ENCODE assay signal across 3 cellular contexts in genomic region chr19:29439021-29439420, GRCh38.
"Had no signal": no experiment of that assay in that cellular context is flagged by ENCODE, and none has a peak within 500 bp of the region (broad histone marks: within the 10 kb centered on the region; RNA-seq: fewer than 3 reads in every experiment).

No MANE protein-coding gene starts in this region.

- DNase-seq: GDM1, GF-D8 had no signal

- ATAC-seq: GM12878 had no signal

- H3K4me3 ChIP-seq: GM12878 had no signal
